ENCODE assay signal across 1 cellular context in the genomic region with DNA sequence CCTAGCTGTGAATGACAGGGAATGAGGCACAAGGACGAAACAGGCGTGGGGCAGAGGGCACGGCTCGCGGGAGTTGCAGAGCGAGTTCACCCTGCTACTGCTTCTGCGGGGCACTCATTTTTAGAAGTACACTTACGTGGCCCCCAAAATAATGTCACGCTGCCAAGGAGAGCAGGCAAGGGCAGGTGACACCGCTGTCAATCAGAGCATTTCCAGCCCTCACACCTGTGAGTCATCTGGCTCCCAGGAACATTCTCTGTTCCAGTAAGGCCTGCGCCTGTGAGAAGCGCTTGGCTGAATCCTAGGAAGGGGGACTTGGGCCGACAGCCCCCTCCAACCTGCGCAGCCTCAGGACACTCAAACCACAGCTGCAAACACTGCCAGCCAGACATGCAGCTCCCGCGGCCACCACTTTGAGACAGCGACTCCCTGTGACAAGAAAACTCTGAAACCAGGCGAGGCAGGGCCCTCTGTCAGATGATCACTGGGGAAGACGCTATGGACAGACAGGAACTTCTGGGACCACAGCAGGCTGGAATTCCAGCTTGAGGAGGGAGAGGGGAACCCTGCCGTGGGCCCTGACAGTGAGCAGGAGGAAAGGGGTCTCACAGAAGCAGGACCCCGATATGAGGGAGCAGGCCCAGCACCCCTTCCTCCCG.
TF ChIP-seq lines count a peak whose summit lies in the region.

No MANE protein-coding gene starts in this region.

TF ChIP-seq in GM23338, 12 proteins besides CTCF, POLR2A, EP300 and RAD21:
- TF ChIP-seq STAT1 (IDR thresholded peaks at IDR 0.05; ENCODE audit: unreplicated experiment), result no peak
- TF ChIP-seq EZH2phosphoT487 (IDR thresholded peaks at IDR 0.05; ENCODE audit: unreplicated experiment), result no peak
- TF ChIP-seq POLR2AphosphoS5 (IDR thresholded peaks at IDR 0.05; ENCODE audit: low read depth), result no peak
- TF ChIP-seq NANOG (IDR thresholded peaks at IDR 0.05; ENCODE audit: borderline replicate concordance), result no peak
- TF ChIP-seq, protein P1, sequence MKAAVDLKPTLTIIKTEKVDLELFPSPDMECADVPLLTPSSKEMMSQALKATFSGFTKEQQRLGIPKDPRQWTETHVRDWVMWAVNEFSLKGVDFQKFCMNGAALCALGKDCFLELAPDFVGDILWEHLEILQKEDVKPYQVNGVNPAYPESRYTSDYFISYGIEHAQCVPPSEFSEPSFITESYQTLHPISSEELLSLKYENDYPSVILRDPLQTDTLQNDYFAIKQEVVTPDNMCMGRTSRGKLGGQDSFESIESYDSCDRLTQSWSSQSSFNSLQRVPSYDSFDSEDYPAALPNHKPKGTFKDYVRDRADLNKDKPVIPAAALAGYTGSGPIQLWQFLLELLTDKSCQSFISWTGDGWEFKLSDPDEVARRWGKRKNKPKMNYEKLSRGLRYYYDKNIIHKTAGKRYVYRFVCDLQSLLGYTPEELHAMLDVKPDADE (IDR thresholded peaks at IDR 0.05), result no peak
- TF ChIP-seq, protein P2, sequence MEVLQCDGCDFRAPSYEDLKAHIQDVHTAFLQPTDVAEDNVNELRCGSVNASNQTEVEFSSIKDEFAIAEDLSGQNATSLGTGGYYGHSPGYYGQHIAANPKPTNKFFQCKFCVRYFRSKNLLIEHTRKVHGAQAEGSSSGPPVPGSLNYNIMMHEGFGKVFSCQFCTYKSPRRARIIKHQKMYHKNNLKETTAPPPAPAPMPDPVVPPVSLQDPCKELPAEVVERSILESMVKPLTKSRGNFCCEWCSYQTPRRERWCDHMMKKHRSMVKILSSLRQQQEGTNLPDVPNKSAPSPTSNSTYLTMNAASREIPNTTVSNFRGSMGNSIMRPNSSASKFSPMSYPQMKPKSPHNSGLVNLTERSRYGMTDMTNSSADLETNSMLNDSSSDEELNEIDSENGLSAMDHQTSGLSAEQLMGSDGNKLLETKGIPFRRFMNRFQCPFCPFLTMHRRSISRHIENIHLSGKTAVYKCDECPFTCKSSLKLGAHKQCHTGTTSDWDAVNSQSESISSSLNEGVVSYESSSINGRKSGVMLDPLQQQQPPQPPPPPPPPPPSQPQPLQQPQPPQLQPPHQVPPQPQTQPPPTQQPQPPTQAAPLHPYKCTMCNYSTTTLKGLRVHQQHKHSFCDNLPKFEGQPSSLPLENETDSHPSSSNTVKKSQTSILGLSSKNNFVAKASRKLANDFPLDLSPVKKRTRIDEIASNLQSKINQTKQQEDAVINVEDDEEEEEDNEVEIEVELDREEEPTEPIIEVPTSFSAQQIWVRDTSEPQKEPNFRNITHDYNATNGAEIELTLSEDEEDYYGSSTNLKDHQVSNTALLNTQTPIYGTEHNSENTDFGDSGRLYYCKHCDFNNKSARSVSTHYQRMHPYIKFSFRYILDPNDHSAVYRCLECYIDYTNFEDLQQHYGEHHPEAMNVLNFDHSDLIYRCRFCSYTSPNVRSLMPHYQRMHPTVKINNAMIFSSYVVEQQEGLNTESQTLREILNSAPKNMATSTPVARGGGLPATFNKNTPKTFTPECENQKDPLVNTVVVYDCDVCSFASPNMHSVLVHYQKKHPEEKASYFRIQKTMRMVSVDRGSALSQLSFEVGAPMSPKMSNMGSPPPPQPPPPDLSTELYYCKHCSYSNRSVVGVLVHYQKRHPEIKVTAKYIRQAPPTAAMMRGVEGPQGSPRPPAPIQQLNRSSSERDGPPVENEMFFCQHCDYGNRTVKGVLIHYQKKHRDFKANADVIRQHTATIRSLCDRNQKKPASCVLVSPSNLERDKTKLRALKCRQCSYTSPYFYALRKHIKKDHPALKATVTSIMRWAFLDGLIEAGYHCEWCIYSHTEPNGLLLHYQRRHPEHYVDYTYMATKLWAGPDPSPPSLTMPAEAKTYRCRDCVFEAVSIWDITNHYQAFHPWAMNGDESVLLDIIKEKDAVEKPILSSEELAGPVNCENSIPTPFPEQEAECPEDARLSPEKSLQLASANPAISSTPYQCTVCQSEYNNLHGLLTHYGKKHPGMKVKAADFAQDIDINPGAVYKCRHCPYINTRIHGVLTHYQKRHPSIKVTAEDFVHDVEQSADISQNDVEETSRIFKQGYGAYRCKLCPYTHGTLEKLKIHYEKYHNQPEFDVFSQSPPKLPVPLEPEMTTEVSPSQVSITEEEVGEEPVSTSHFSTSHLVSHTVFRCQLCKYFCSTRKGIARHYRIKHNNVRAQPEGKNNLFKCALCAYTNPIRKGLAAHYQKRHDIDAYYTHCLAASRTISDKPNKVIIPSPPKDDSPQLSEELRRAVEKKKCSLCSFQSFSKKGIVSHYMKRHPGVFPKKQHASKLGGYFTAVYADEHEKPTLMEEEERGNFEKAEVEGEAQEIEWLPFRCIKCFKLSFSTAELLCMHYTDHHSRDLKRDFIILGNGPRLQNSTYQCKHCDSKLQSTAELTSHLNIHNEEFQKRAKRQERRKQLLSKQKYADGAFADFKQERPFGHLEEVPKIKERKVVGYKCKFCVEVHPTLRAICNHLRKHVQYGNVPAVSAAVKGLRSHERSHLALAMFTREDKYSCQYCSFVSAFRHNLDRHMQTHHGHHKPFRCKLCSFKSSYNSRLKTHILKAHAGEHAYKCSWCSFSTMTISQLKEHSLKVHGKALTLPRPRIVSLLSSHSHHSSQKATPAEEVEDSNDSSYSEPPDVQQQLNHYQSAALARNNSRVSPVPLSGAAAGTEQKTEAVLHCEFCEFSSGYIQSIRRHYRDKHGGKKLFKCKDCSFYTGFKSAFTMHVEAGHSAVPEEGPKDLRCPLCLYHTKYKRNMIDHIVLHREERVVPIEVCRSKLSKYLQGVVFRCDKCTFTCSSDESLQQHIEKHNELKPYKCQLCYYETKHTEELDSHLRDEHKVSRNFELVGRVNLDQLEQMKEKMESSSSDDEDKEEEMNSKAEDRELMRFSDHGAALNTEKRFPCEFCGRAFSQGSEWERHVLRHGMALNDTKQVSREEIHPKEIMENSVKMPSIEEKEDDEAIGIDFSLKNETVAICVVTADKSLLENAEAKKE (CRISPR knock-in tag; IDR thresholded peaks at IDR 0.05), result no peak
- TF ChIP-seq ZNF331 (CRISPR knock-in tag; IDR thresholded peaks at IDR 0.05; ENCODE audit: low read depth), result no peak
- no peak for TF ChIP-seq ZNF114 (CRISPR knock-in tag; IDR thresholded peaks at IDR 0.05)
- no peak for TF ChIP-seq CREB1 (CRISPR knock-in tag; IDR thresholded peaks at IDR 0.05; ENCODE audit: low read depth)
- no peak for TF ChIP-seq JUNB (IDR thresholded peaks at IDR 0.05; ENCODE audit: unreplicated experiment)
- TF ChIP-seq, protein P3, sequence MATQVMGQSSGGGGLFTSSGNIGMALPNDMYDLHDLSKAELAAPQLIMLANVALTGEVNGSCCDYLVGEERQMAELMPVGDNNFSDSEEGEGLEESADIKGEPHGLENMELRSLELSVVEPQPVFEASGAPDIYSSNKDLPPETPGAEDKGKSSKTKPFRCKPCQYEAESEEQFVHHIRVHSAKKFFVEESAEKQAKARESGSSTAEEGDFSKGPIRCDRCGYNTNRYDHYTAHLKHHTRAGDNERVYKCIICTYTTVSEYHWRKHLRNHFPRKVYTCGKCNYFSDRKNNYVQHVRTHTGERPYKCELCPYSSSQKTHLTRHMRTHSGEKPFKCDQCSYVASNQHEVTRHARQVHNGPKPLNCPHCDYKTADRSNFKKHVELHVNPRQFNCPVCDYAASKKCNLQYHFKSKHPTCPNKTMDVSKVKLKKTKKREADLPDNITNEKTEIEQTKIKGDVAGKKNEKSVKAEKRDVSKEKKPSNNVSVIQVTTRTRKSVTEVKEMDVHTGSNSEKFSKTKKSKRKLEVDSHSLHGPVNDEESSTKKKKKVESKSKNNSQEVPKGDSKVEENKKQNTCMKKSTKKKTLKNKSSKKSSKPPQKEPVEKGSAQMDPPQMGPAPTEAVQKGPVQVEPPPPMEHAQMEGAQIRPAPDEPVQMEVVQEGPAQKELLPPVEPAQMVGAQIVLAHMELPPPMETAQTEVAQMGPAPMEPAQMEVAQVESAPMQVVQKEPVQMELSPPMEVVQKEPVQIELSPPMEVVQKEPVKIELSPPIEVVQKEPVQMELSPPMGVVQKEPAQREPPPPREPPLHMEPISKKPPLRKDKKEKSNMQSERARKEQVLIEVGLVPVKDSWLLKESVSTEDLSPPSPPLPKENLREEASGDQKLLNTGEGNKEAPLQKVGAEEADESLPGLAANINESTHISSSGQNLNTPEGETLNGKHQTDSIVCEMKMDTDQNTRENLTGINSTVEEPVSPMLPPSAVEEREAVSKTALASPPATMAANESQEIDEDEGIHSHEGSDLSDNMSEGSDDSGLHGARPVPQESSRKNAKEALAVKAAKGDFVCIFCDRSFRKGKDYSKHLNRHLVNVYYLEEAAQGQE (IDR thresholded peaks at IDR 0.05; ENCODE audit: unreplicated experiment), result no peak
- TF ChIP-seq EZH2 (IDR thresholded peaks at IDR 0.05; ENCODE audit: low read depth, unreplicated experiment), result no peak
TF ChIP-seq in GM23338: peak in this region for 0.
